Comparison of ENCODE assay signal across 11 cellular contexts in genomic region chr7:22361795-22362194, GRCh38. TPM values are rescaled to one million over a fixed set of nuclear protein-coding genes. Genes with fewer than 3 reads are reported as not detected.
DNase-seq lines count a peak whose midpoint lies in the region; ATAC-seq lines count a peak whose summit lies in the region.
"Had no signal": no experiment of that assay in that cellular context is flagged by ENCODE, and none has a peak within 500 bp of the region (broad histone marks: within the 10 kb centered on the region; RNA-seq: fewer than 3 reads in every experiment).

No MANE protein-coding gene starts in this region.

- no peaks in the 10 kb centered on the region for H3K9me3 ChIP-seq in HAP-1

- ATAC-seq in left colon (peak; percentile 74), HG02938 (IDR thresholded peaks at IDR 0.05; ENCODE audit: unreplicated experiment) (no peak)
- ATAC-seq: natural killer cell; stimulated activated effector memory CD8-positive, alpha-beta T cell treated with anti-CD3 and anti-CD28 coated beads, Interleukin-12 subunit alpha, Interleukin-12 subunit beta, amount 100 ng/mL, for 72 hours had no signal

- H3K27me3 Mint-ChIP-seq in activated naive CD4-positive, alpha-beta T cell treated with anti-CD3 and anti-CD28 coated beads, Interleukin-2, amount 10 ng/mL, durations not matched to agents 7 days and 5 days = peaks cover 25% of the 10 kb centered on the region

- H3K36me3 ChIP-seq in HAP-1 (replicated peaks) = no peaks in the 10 kb centered on the region

- no peaks in the 10 kb centered on the region for H3K27me3 ChIP-seq in HAP-1 (ENCODE audit: low read depth)

- H3K9me3 Mint-ChIP-seq in activated naive CD4-positive, alpha-beta T cell treated with anti-CD3 and anti-CD28 coated beads, Interleukin-2, amount 10 ng/mL, durations not matched to agents 7 days and 5 days = no peaks in the 10 kb centered on the region
- H3K9me3 Mint-ChIP-seq: natural killer cell; stimulated activated effector memory CD8-positive, alpha-beta T cell treated with anti-CD3 and anti-CD28 coated beads, Interleukin-12 subunit alpha, Interleukin-12 subunit beta, amount 100 ng/mL, for 72 hours had no signal

- CTCF ChIA-PET in activated naive CD4-positive, alpha-beta T cell treated with anti-CD3 and anti-CD28 coated beads, Interleukin-2, amount 10 ng/mL, durations not matched to agents 7 days and 5 days (lab: Charles Lee) = interaction anchor here (0.5 kb wide), 1 partner anchor 1919 kb away, joined by 3 read pairs; no protein-coding TSS in a partner anchor

- H3K36me3 Mint-ChIP-seq in activated naive CD4-positive, alpha-beta T cell treated with anti-CD3 and anti-CD28 coated beads, Interleukin-2, amount 10 ng/mL, durations not matched to agents 7 days and 5 days = no peaks in the 10 kb centered on the region
- H3K36me3 Mint-ChIP-seq: natural killer cell; stimulated activated effector memory CD8-positive, alpha-beta T cell treated with anti-CD3 and anti-CD28 coated beads, Interleukin-12 subunit alpha, Interleukin-12 subunit beta, amount 100 ng/mL, for 72 hours had no signal

- no peak overlapping the region for H3K27ac Mint-ChIP-seq in activated naive CD4-positive, alpha-beta T cell treated with anti-CD3 and anti-CD28 coated beads, Interleukin-2, amount 10 ng/mL, durations not matched to agents 7 days and 5 days
- H3K27ac Mint-ChIP-seq: natural killer cell; stimulated activated effector memory CD8-positive, alpha-beta T cell treated with anti-CD3 and anti-CD28 coated beads, Interleukin-12 subunit alpha, Interleukin-12 subunit beta, amount 100 ng/mL, for 72 hours had no signal

- peaks cover 5% of the 10 kb centered on the region for H3K4me1 Mint-ChIP-seq in activated naive CD4-positive, alpha-beta T cell treated with anti-CD3 and anti-CD28 coated beads, Interleukin-2, amount 10 ng/mL, durations not matched to agents 7 days and 5 days

- intact Hi-C loops in left colon (cut with DNase I, micrococcal nuclease) = no loop called here

- in situ Hi-C loops in HAP-1 (cut with MboI; ENCODE audit: low sequenced_read_pairs) = no loop called here

- peak; percentile 98 for DNase-seq in DMS153 (lab: John Stamatoyannopoulos, UW)
- DNase-seq in NCI-H1694 (lab: John Stamatoyannopoulos, UW) = peak; percentile 71
- DNase-seq in SHP77 treated with DMSO at 0.1 percent for 48 hours (lab: John Stamatoyannopoulos, UW) = peak; percentile 67
- peak; percentile 50 to 63 for DNase-seq in left colon
- no peak for DNase-seq in HAP-1 (ENCODE audit: low spot score in 2 of 2)
- no peak for DNase-seq in KG1 (lab: John Stamatoyannopoulos, UW)
- DNase-seq in activated naive CD4-positive, alpha-beta T cell treated with anti-CD3 and anti-CD28 coated beads, Interleukin-2, amount 10 ng/mL, durations not matched to agents 7 days and 5 days = no peak
- DNase-seq: activated naive CD4-positive, alpha-beta T cell treated with Interleukin-2 at 50 U/mL for 16 hours; natural killer cell had no signal

- H3K4me3 ChIP-seq in HAP-1 = no peak overlapping the region

- no peak overlapping the region for H3K4me3 Mint-ChIP-seq in activated naive CD4-positive, alpha-beta T cell treated with anti-CD3 and anti-CD28 coated beads, Interleukin-2, amount 10 ng/mL, durations not matched to agents 7 days and 5 days
- H3K4me3 Mint-ChIP-seq: natural killer cell; stimulated activated effector memory CD8-positive, alpha-beta T cell treated with anti-CD3 and anti-CD28 coated beads, Interleukin-12 subunit alpha, Interleukin-12 subunit beta, amount 100 ng/mL, for 72 hours had no signal

- H3K4me1 ChIP-seq in HAP-1 = no peaks in the 10 kb centered on the region

RNA-seq across cellular contexts. Expression of gene RAPGEF5, which starts 4.8 kb away (rescaled TPM):
- 10 to 100 TPM; 51.7 to 62.9 TPM for total RNA-seq in left colon

Comparison
In these comparisons a context has a peak if more than half of its experiments do, and no peak if none do; other contexts are left out.
1. DNase-seq: peak in DMS153 (single experiment), NCI-H1694 (single experiment), SHP77 treated with DMSO at 0.1 percent for 48 hours (single experiment) and left colon (2 of 2); none in HAP-1 (0 of 2), KG1 (single experiment) and activated naive CD4-positive, alpha-beta T cell treated with anti-CD3 and anti-CD28 coated beads, Interleukin-2, amount 10 ng/mL, durations not matched to agents 7 days and 5 days (single experiment).